1 cellular context compared by ENCODE assay signal in genomic region chr6:28000351-28001045, GRCh38.
TF ChIP-seq lines count a peak whose summit lies in the region.

No MANE protein-coding gene starts in this region.

TF ChIP-seq in K562, 482 proteins besides CTCF, POLR2A, EP300 and RAD21 (continued from another document):
- TF ChIP-seq ZBTB33 (CRISPR knock-in tag; IDR thresholded peaks at IDR 0.05), result 0 out of 2 replicates have a peak, but pooled peaks have one; percentile 57
- peak; percentile 72 for TF ChIP-seq ZNF134 (CRISPR knock-in tag; conservative IDR thresholded peaks at IDR 0.05)
- TF ChIP-seq ZKSCAN8 (CRISPR knock-in tag; IDR thresholded peaks at IDR 0.05), result peak; percentile 92
- 0 out of 2 replicates have a peak, but pooled peaks have one; percentile 66 for TF ChIP-seq ZNF75A (CRISPR knock-in tag; IDR thresholded peaks at IDR 0.05)
- TF ChIP-seq, protein P1, sequence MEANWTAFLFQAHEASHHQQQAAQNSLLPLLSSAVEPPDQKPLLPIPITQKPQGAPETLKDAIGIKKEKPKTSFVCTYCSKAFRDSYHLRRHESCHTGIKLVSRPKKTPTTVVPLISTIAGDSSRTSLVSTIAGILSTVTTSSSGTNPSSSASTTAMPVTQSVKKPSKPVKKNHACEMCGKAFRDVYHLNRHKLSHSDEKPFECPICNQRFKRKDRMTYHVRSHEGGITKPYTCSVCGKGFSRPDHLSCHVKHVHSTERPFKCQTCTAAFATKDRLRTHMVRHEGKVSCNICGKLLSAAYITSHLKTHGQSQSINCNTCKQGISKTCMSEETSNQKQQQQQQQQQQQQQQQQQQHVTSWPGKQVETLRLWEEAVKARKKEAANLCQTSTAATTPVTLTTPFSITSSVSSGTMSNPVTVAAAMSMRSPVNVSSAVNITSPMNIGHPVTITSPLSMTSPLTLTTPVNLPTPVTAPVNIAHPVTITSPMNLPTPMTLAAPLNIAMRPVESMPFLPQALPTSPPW (CRISPR knock-in tag; IDR thresholded peaks at IDR 0.05), result peak; percentile 54; the same call in 1 of the 2 replicates
- TF ChIP-seq ELK1 (CRISPR knock-in tag; IDR thresholded peaks at IDR 0.05), result no peak
- TF ChIP-seq PHF8 (IDR thresholded peaks at IDR 0.05; ENCODE audit: borderline replicate concordance, low read length), result no peak
- TF ChIP-seq ZNF239 (CRISPR knock-in tag; IDR thresholded peaks at IDR 0.05), result peak; percentile 89
- TF ChIP-seq DIDO1 (tag; IDR thresholded peaks at IDR 0.05; ENCODE audit: low read depth), result peak; percentile 83
- TF ChIP-seq NFXL1 (CRISPR knock-in tag; IDR thresholded peaks at IDR 0.05), result peak; percentile 91; the same call in 1 of the 2 replicates
- no peak for TF ChIP-seq SMC3 (conservative IDR thresholded peaks at IDR 0.05; ENCODE audit: insufficient read depth, low read depth, low read length)
- TF ChIP-seq CTBP1 (IDR thresholded peaks at IDR 0.05; ENCODE audit: borderline replicate concordance), result peak; percentile 39; the same call in 1 of the 2 replicates
- peak; percentile 99 for TF ChIP-seq ZNF584 (CRISPR knock-in tag; IDR thresholded peaks at IDR 0.05; ENCODE audit: low read depth)
- TF ChIP-seq PHTF2 (CRISPR knock-in tag; IDR thresholded peaks at IDR 0.05), result 0 out of 2 replicates have a peak, but pooled peaks have one; percentile 46
- TF ChIP-seq THAP7 (CRISPR knock-in tag; IDR thresholded peaks at IDR 0.05), result peak; percentile 57; the same call in 1 of the 2 replicates
- peak; percentile 95 for TF ChIP-seq MEF2D (tag; conservative IDR thresholded peaks at IDR 0.05; ENCODE audit: low read depth)
- TF ChIP-seq ZNF583 (CRISPR knock-in tag; IDR thresholded peaks at IDR 0.05), result peak; percentile 91
- TF ChIP-seq, protein P2, sequence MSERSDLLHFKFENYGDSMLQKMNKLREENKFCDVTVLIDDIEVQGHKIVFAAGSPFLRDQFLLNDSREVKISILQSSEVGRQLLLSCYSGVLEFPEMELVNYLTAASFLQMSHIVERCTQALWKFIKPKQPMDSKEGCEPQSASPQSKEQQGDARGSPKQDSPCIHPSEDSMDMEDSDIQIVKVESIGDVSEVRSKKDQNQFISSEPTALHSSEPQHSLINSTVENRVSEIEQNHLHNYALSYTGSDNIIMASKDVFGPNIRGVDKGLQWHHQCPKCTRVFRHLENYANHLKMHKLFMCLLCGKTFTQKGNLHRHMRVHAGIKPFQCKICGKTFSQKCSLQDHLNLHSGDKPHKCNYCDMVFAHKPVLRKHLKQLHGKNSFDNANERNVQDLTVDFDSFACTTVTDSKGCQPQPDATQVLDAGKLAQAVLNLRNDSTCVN (CRISPR knock-in tag; IDR thresholded peaks at IDR 0.05), result peak; percentile 48; the same call in 1 of the 2 replicates
- TF ChIP-seq GATA2 (CRISPR knock-in tag; IDR thresholded peaks at IDR 0.05), result no peak
- TF ChIP-seq MLX (CRISPR knock-in tag; conservative IDR thresholded peaks at IDR 0.05), result no peak
- TF ChIP-seq MAFF (IDR thresholded peaks at IDR 0.05; ENCODE audit: low read length), result peak; percentile 79
- TF ChIP-seq MAFG (tag; conservative IDR thresholded peaks at IDR 0.05), result peak; percentile 94
- TF ChIP-seq, protein P3, sequence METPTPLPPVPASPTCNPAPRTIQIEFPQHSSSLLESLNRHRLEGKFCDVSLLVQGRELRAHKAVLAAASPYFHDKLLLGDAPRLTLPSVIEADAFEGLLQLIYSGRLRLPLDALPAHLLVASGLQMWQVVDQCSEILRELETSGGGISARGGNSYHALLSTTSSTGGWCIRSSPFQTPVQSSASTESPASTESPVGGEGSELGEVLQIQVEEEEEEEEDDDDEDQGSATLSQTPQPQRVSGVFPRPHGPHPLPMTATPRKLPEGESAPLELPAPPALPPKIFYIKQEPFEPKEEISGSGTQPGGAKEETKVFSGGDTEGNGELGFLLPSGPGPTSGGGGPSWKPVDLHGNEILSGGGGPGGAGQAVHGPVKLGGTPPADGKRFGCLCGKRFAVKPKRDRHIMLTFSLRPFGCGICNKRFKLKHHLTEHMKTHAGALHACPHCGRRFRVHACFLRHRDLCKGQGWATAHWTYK (CRISPR knock-in tag; IDR thresholded peaks at IDR 0.05), result peak; percentile 95
- 0 out of 2 replicates have a peak, but pooled peaks have one; percentile 29 for TF ChIP-seq MECOM (CRISPR knock-in tag; IDR thresholded peaks at IDR 0.05)
- TF ChIP-seq SRSF1 (IDR thresholded peaks at IDR 0.05; ENCODE audit: low read depth, low read length), result no peak
- no peak for TF ChIP-seq HEY1 (CRISPR knock-in tag; IDR thresholded peaks at IDR 0.05; ENCODE audit: borderline replicate concordance)
- TF ChIP-seq ETV1 (tag; conservative IDR thresholded peaks at IDR 0.05; ENCODE audit: low read depth), result peak; percentile 82
- TF ChIP-seq, protein P4, sequence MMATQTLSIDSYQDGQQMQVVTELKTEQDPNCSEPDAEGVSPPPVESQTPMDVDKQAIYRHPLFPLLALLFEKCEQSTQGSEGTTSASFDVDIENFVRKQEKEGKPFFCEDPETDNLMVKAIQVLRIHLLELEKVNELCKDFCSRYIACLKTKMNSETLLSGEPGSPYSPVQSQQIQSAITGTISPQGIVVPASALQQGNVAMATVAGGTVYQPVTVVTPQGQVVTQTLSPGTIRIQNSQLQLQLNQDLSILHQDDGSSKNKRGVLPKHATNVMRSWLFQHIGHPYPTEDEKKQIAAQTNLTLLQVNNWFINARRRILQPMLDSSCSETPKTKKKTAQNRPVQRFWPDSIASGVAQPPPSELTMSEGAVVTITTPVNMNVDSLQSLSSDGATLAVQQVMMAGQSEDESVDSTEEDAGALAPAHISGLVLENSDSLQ (IDR thresholded peaks at IDR 0.05), result no peak
- TF ChIP-seq, protein P5, sequence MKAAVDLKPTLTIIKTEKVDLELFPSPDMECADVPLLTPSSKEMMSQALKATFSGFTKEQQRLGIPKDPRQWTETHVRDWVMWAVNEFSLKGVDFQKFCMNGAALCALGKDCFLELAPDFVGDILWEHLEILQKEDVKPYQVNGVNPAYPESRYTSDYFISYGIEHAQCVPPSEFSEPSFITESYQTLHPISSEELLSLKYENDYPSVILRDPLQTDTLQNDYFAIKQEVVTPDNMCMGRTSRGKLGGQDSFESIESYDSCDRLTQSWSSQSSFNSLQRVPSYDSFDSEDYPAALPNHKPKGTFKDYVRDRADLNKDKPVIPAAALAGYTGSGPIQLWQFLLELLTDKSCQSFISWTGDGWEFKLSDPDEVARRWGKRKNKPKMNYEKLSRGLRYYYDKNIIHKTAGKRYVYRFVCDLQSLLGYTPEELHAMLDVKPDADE (conservative IDR thresholded peaks at IDR 0.05; ENCODE audit: control insufficient read depth, low read depth, low read length), result no peak
- TF ChIP-seq SMAD4 (CRISPR knock-in tag; conservative IDR thresholded peaks at IDR 0.05), result peak; percentile 99
- TF ChIP-seq TEAD1 (CRISPR knock-in tag; IDR thresholded peaks at IDR 0.05), result peak in 1 of 2 experiments; percentile 96; a peak in 2 of 4 replicates
- no peak for TF ChIP-seq KAT8 (IDR thresholded peaks at IDR 0.05; ENCODE audit: low read depth)
- peak; percentile 99 for TF ChIP-seq ZNF175 (CRISPR knock-in tag; IDR thresholded peaks at IDR 0.05; ENCODE audit: low read depth)
- no peak for TF ChIP-seq PML (IDR thresholded peaks at IDR 0.05; ENCODE audit: low read length)
- TF ChIP-seq POLR3G (IDR thresholded peaks at IDR 0.05; ENCODE audit: extremely low read depth, insufficient read length, insufficient replicate concordance), result no peak
- TF ChIP-seq CREB1 (IDR thresholded peaks at IDR 0.05), result no peak
- no peak for TF ChIP-seq CREB1 (CRISPR knock-in tag; IDR thresholded peaks at IDR 0.05)
- TF ChIP-seq ERF (CRISPR knock-in tag; IDR thresholded peaks at IDR 0.05), result peak; percentile 94
- TF ChIP-seq ZBTB17 (CRISPR knock-in tag; IDR thresholded peaks at IDR 0.05), result peak; percentile 92
- TF ChIP-seq ZNF57 (CRISPR knock-in tag; IDR thresholded peaks at IDR 0.05), result 0 out of 2 replicates have a peak, but pooled peaks have one; percentile 15
- peak; percentile 92 for TF ChIP-seq ZNF79 (CRISPR knock-in tag; IDR thresholded peaks at IDR 0.05; ENCODE audit: low read depth)
- TF ChIP-seq GABPB1 (CRISPR knock-in tag; IDR thresholded peaks at IDR 0.05), result no peak
- peak; percentile 97 for TF ChIP-seq KLF6 (CRISPR knock-in tag; IDR thresholded peaks at IDR 0.05; ENCODE audit: borderline replicate concordance)
- no peak for TF ChIP-seq NFYB (IDR thresholded peaks at IDR 0.05; ENCODE audit: extremely low read depth, insufficient read length)
- peak in 1 of 2 experiments; percentile 98; a peak in 2 of 4 replicates for TF ChIP-seq ZNF639 (CRISPR knock-in tag; conservative IDR thresholded peaks at IDR 0.05 in 1 of 2, IDR thresholded peaks at IDR 0.05 in 1 of 2)
